Comparison of ENCODE assay signal across 1 cellular context in genomic region chr18:3297025-3297984, GRCh38.
TF ChIP-seq lines count a peak whose summit lies in the region.

No MANE protein-coding gene starts in this region.

TF ChIP-seq in HEK293, 187 proteins besides CTCF, POLR2A, EP300 and RAD21 (continued from another document):
- TF ChIP-seq ZBTB10 (tag by site-specific recombination; IDR thresholded peaks at IDR 0.05), result 0 out of 2 replicates have a peak, but pooled peaks have one; percentile 29
- no peak for TF ChIP-seq SCRT1 (tag by site-specific recombination; IDR thresholded peaks at IDR 0.05; ENCODE audit: borderline replicate concordance)
- peak; percentile 74 for TF ChIP-seq ZNF518A (tag by site-specific recombination; conservative IDR thresholded peaks at IDR 0.05; ENCODE audit: low read depth)
- peak; percentile 96 for TF ChIP-seq ZNF660 (tag by site-specific recombination; IDR thresholded peaks at IDR 0.05)
- TF ChIP-seq HOXD13 (CRISPR knock-in tag; IDR thresholded peaks at IDR 0.05; ENCODE audit: borderline replicate concordance), result no peak
- TF ChIP-seq ZNF24 (tag by site-specific recombination; IDR thresholded peaks at IDR 0.05), result peak; percentile 87
- TF ChIP-seq ZNF513 (tag by site-specific recombination; IDR thresholded peaks at IDR 0.05), result peak; percentile 6; the same call in 1 of the 2 replicates
- no peak for TF ChIP-seq PRDM6 (tag by site-specific recombination; IDR thresholded peaks at IDR 0.05)
- TF ChIP-seq KLF16 (tag by site-specific recombination; IDR thresholded peaks at IDR 0.05), result peak; percentile 84
- no peak for TF ChIP-seq ZNF132 (tag by site-specific recombination; IDR thresholded peaks at IDR 0.05; ENCODE audit: borderline replicate concordance)
- TF ChIP-seq ZNF830 (tag by site-specific recombination; IDR thresholded peaks at IDR 0.05; ENCODE audit: low read depth), result no peak
- peak; percentile 74 for TF ChIP-seq KLF17 (tag by site-specific recombination; IDR thresholded peaks at IDR 0.05)
- TF ChIP-seq REPIN1 (tag by site-specific recombination; IDR thresholded peaks at IDR 0.05; ENCODE audit: low read depth), result no peak
- peak; percentile 83; the same call in 1 of the 2 replicates for TF ChIP-seq ZNF174 (tag by site-specific recombination; IDR thresholded peaks at IDR 0.05)
- TF ChIP-seq SP2 (tag by site-specific recombination; IDR thresholded peaks at IDR 0.05), result peak; percentile 60
- TF ChIP-seq ZNF610 (tag by site-specific recombination; IDR thresholded peaks at IDR 0.05; ENCODE audit: borderline replicate concordance), result peak; percentile 68; the same call in 1 of the 2 replicates
- peak; percentile 56; the same call in 1 of the 2 replicates for TF ChIP-seq ATF2 (tag by site-specific recombination; IDR thresholded peaks at IDR 0.05; ENCODE audit: low read depth)
- 0 out of 2 replicates have a peak, but pooled peaks have one; percentile 50 for TF ChIP-seq ZNF239 (tag by site-specific recombination; IDR thresholded peaks at IDR 0.05)
- peak; percentile 51 for TF ChIP-seq ZNF366 (tag by site-specific recombination; conservative IDR thresholded peaks at IDR 0.05)
- TF ChIP-seq KLF1 (tag by site-specific recombination; IDR thresholded peaks at IDR 0.05), result peak; percentile 84
- no peak for TF ChIP-seq ZNF426 (tag by site-specific recombination; IDR thresholded peaks at IDR 0.05)
- no peak for TF ChIP-seq ZNF664 (tag by site-specific recombination; IDR thresholded peaks at IDR 0.05)
- 0 out of 2 replicates have a peak, but pooled peaks have one; percentile 12 for TF ChIP-seq WT1 (tag by site-specific recombination; IDR thresholded peaks at IDR 0.05)
